15 cellular contexts compared by ENCODE assay signal in genomic region chr12:86334071-86334470, GRCh38.
DNase-seq lines count a peak whose midpoint lies in the region; TF ChIP-seq lines count a peak whose summit lies in the region.
"Had no signal": no experiment of that assay in that cellular context is flagged by ENCODE, and none has a peak within 500 bp of the region (broad histone marks: within the 10 kb centered on the region; RNA-seq: fewer than 3 reads in every experiment).

No MANE protein-coding gene starts in this region.

- no peak overlapping the region for H3K4ac ChIP-seq in H9 (ENCODE audit: low read depth, low read length)

- H2BK120ac ChIP-seq in H9 (ENCODE audit: low read depth, low read length, poor library complexity, severe bottlenecking), result no peak overlapping the region

- H2BK5ac ChIP-seq in H9 (ENCODE audit: insufficient read length, low read length), result no peak overlapping the region

- H4K5ac ChIP-seq in H9 (ENCODE audit: insufficient read length, low read depth, low read length), result no peak overlapping the region

- H3K56ac ChIP-seq in H9 (ENCODE audit: insufficient read length, low read depth, low read length), result no peak overlapping the region

- no peaks in the 10 kb centered on the region for H3K27me3 ChIP-seq in H9 (ENCODE audit: insufficient read depth, low read length)
- no peaks in the 10 kb centered on the region for H3K27me3 ChIP-seq in HUES64 (ENCODE audit: insufficient read depth, low read length)
- H3K27me3 ChIP-seq in endodermal cell (ENCODE audit: control insufficient read depth, insufficient read depth, low read length, poor library complexity, severe bottlenecking), result no peaks in the 10 kb centered on the region
- H3K27me3 ChIP-seq in iPS-20b (ENCODE audit: insufficient read depth, low read length), result no peaks in the 10 kb centered on the region
- H3K27me3 ChIP-seq in osteoblast (ENCODE audit: insufficient read depth, low read length), result no peaks in the 10 kb centered on the region

- H3T11ph ChIP-seq in H9 (ENCODE audit: low read length), result no peak overlapping the region

- H3K9me3 ChIP-seq in H9 (ENCODE audit: control insufficient read depth, low read depth, low read length) (no peaks in the 10 kb centered on the region), HUES64 (ENCODE audit: insufficient read depth, low read depth, low read length) (no peaks in the 10 kb centered on the region), endodermal cell (ENCODE audit: control insufficient read depth, low read length) (no peaks in the 10 kb centered on the region), iPS-20b (ENCODE audit: insufficient read depth, low read depth, low read length) (no peaks in the 10 kb centered on the region), osteoblast (ENCODE audit: low read depth, low read length) (no peaks in the 10 kb centered on the region)

- no peaks in the 10 kb centered on the region for H3K36me3 ChIP-seq in HUES64 (ENCODE audit: insufficient read depth, low read length)
- no peaks in the 10 kb centered on the region for H3K36me3 ChIP-seq in endodermal cell (ENCODE audit: control insufficient read depth, insufficient read depth, low read length)
- no peaks in the 10 kb centered on the region for H3K36me3 ChIP-seq in iPS-20b (ENCODE audit: insufficient read depth, low read depth, low read length)
- H3K36me3 ChIP-seq in osteoblast (ENCODE audit: insufficient read depth, low read length), result no peaks in the 10 kb centered on the region

- H3K18ac ChIP-seq in H9 (ENCODE audit: insufficient read length, low read depth, low read length), result no peak overlapping the region

- H3K79me1 ChIP-seq in H9 (ENCODE audit: insufficient read depth, low read depth, low read length, poor library complexity, severe bottlenecking), result no peaks in the 10 kb centered on the region

- no peaks in the 10 kb centered on the region for H3K27me3 Mint-ChIP-seq in H9 (ENCODE audit: low read depth)
- no peaks in the 10 kb centered on the region for H3K27me3 Mint-ChIP-seq in endodermal cell (ENCODE audit: insufficient read depth)
- H3K27me3 Mint-ChIP-seq in progenitor cell of endocrine pancreas, result no peaks in the 10 kb centered on the region
- H3K27me3 Mint-ChIP-seq: B cell; CD4-positive, alpha-beta T cell had no signal

- WGBS in H9 (ENCODE audit: extremely low coverage, insufficient read length, low lambda C conversion rate), result no CpG with 5 or more reads among the region's 1 CpG
- WGBS in HUES64, result no CpG with 5 or more reads among the region's 1 CpG
- 60% methylated on average over 1 of the region's 1 CpG; no CpG with 5 or more reads in 1 of the 2 experiments for WGBS in endodermal cell (ENCODE audit: insufficient coverage in 1 of 2, insufficient read length in 1 of 2), 2 experiments

- H3K4me2 ChIP-seq in H9 (ENCODE audit: insufficient read depth, insufficient read length, low read length) (peak overlapping the region; percentile 60), osteoblast (ENCODE audit: insufficient read depth, low read length) (no peak overlapping the region)

- no peaks in the 10 kb centered on the region for H3K79me2 ChIP-seq in H9 (ENCODE audit: insufficient read depth, low read length)
- H3K79me2 ChIP-seq in osteoblast (ENCODE audit: insufficient read depth, low read length), result no peaks in the 10 kb centered on the region

- peaks cover 9% of the 10 kb centered on the region; the same call in 1 of the 2 replicates for H3K4me1 ChIP-seq in H9 (ENCODE audit: insufficient read depth, low read length)
- H3K4me1 ChIP-seq in HUES64 (ENCODE audit: insufficient read depth, low read length), result peaks cover 53% of the 10 kb centered on the region
- peaks cover 17% of the 10 kb centered on the region for H3K4me1 ChIP-seq in endodermal cell (ENCODE audit: control insufficient read depth, insufficient read depth, low read length)
- H3K4me1 ChIP-seq in iPS-20b (ENCODE audit: insufficient read depth, low read length), result peaks cover 46% of the 10 kb centered on the region
- no peaks in the 10 kb centered on the region for H3K4me1 ChIP-seq in osteoblast (ENCODE audit: insufficient read depth, low read length)

- H2BK15ac ChIP-seq in H9 (ENCODE audit: low read depth, low read length), result no peak overlapping the region

- H4K91ac ChIP-seq in H9 (ENCODE audit: insufficient read length, low read depth, low read length), result no peak overlapping the region

- H2AK5ac ChIP-seq in H9 (ENCODE audit: insufficient read length, low read length), result no peak overlapping the region

- H3K27ac Mint-ChIP-seq in H9, result peak overlapping the region; percentile 1 to 94 (median 42); a peak in 4 of 7 replicates
- H3K27ac Mint-ChIP-seq in endodermal cell, result no peak overlapping the region
- no peak overlapping the region for H3K27ac Mint-ChIP-seq in progenitor cell of endocrine pancreas
- H3K27ac Mint-ChIP-seq: B cell; CD4-positive, alpha-beta T cell; HFFc6 had no signal

- H2AFZ ChIP-seq in H9 (ENCODE audit: low read length), result no peak overlapping the region
- no peak overlapping the region for H2AFZ ChIP-seq in osteoblast (ENCODE audit: low read length)

- H4K8ac ChIP-seq in H9 (replicated peaks; ENCODE audit: insufficient read length, low read depth, low read length), result no peak overlapping the region

- H3K14ac ChIP-seq in H9 (ENCODE audit: insufficient read depth, low read length), result no peak overlapping the region

- no peak overlapping the region for H2BK12ac ChIP-seq in H9 (ENCODE audit: insufficient read length, low read depth, low read length)

- H3K23me2 ChIP-seq in H9 (ENCODE audit: insufficient read length, low read depth, low read length, poor library complexity, severe bottlenecking), result no peaks in the 10 kb centered on the region

- H3K23ac ChIP-seq in H9 (ENCODE audit: insufficient read length, low read depth, low read length), result no peak overlapping the region

- H3K36me3 Mint-ChIP-seq in H9 (ENCODE audit: insufficient read depth in 1 of 3, low read depth in 3 of 3), result peaks cover 0 to 4% (median 0%) of the 10 kb centered on the region in 3 experiments; a peak in 1 of 7 replicates
- no peaks in the 10 kb centered on the region for H3K36me3 Mint-ChIP-seq in endodermal cell (ENCODE audit: low read depth)
- H3K36me3 Mint-ChIP-seq in progenitor cell of endocrine pancreas (ENCODE audit: insufficient read depth), result no peaks in the 10 kb centered on the region

- no peaks in the 10 kb centered on the region for H3K9me3 Mint-ChIP-seq in H9
- H3K9me3 Mint-ChIP-seq in endodermal cell, result no peaks in the 10 kb centered on the region
- no peaks in the 10 kb centered on the region for H3K9me3 Mint-ChIP-seq in progenitor cell of endocrine pancreas (ENCODE audit: low read depth)
- H3K9me3 Mint-ChIP-seq: CD4-positive, alpha-beta T cell had no signal

- no peak overlapping the region for H2BK20ac ChIP-seq in H9 (ENCODE audit: low read depth, low read length, poor library complexity, severe bottlenecking)

- no peak overlapping the region for H3K27ac ChIP-seq in H9 (ENCODE audit: insufficient read length, low read depth, low read length)
- peak overlapping the region; percentile 74; the same call in 1 of the 2 replicates for H3K27ac ChIP-seq in HUES64 (ENCODE audit: low read depth, low read length)
- no peak overlapping the region for H3K27ac ChIP-seq in endodermal cell (ENCODE audit: low read depth, low read length)
- H3K27ac ChIP-seq in iPS-20b (ENCODE audit: low read length), result peak overlapping the region; percentile 40
- no peak overlapping the region for H3K27ac ChIP-seq in osteoblast (ENCODE audit: low read depth, low read length)

- peaks cover 50 to 57% of the 10 kb centered on the region in 2 experiments for H3K4me1 Mint-ChIP-seq in H9
- H3K4me1 Mint-ChIP-seq in endodermal cell, result peaks cover 22% of the 10 kb centered on the region
- H3K4me1 Mint-ChIP-seq in progenitor cell of endocrine pancreas (ENCODE audit: low read depth), result peaks cover 8% of the 10 kb centered on the region
- H3K4me1 Mint-ChIP-seq: B cell had no signal

- TF ChIP-seq CTCF in H9 (conservative IDR thresholded peaks at IDR 0.05), result no peak
- no peak for TF ChIP-seq CTCF in endodermal cell (conservative IDR thresholded peaks at IDR 0.05)
- TF ChIP-seq CTCF in osteoblast (IDR thresholded peaks at IDR 0.05; ENCODE audit: extremely low read depth, low read depth, low read length), result no peak
- no peak for TF ChIP-seq CTCF in progenitor cell of endocrine pancreas (IDR thresholded peaks at IDR 0.05; ENCODE audit: unreplicated experiment)

- H3K4me3 Mint-ChIP-seq in H9, result peak overlapping the region; percentile 55 to 84
- H3K4me3 Mint-ChIP-seq in endodermal cell, result peak overlapping the region; percentile 37
- H3K4me3 Mint-ChIP-seq in progenitor cell of endocrine pancreas (ENCODE audit: low read depth), result no peak overlapping the region
- H3K4me3 Mint-ChIP-seq: B cell; CD4-positive, alpha-beta T cell; HFFc6 had no signal

- H3K9ac ChIP-seq in H9 (ENCODE audit: extremely low read depth, insufficient read length, low read length) (no peak overlapping the region), HUES64 (ENCODE audit: low read depth, low read length) (no peak overlapping the region), endodermal cell (ENCODE audit: extremely low read depth, low read length, poor library complexity, severe bottlenecking) (no peak overlapping the region), iPS-20b (ENCODE audit: low read depth, low read length) (peak overlapping the region; percentile 50; the same call in 1 of the 2 replicates)

- H3K4me3 ChIP-seq in HUES64 (ENCODE audit: low read length), result peak overlapping the region; percentile 45
- no peak overlapping the region for H3K4me3 ChIP-seq in endodermal cell (ENCODE audit: low read length)
- H3K4me3 ChIP-seq in iPS-20b (ENCODE audit: low read length), result peak overlapping the region; percentile 68
- no peak overlapping the region for H3K4me3 ChIP-seq in osteoblast (ENCODE audit: insufficient read depth, low read length)
- H3K4me3 ChIP-seq: GM12878 had no signal

- H4K20me1 ChIP-seq in H9 (ENCODE audit: control insufficient read depth, insufficient read depth, insufficient read length) (no peaks in the 10 kb centered on the region), osteoblast (ENCODE audit: insufficient read depth, low read length) (no peaks in the 10 kb centered on the region)

- DNase-seq in H9, result no peak
- no peak for DNase-seq in endodermal cell
- DNase-seq in osteoblast (ENCODE audit: insufficient read length, low spot score, missing footprints), result no peak
- DNase-seq in progenitor cell of endocrine pancreas (ENCODE audit: low spot score, unreplicated experiment), result no peak
- no peak for DNase-seq in SK-N-DZ (ENCODE audit: low spot score)
- DNase-seq: C1 segment of cervical spinal cord; CD4-positive, alpha-beta T cell; DMS79; HCEC 1CT; HFFc6; IMR-90 had no signal

Comparison
In these comparisons a context has a peak if more than half of its experiments do, and no peak if none do; other contexts are left out.
1. H3K27ac ChIP-seq: peak in HUES64 (single experiment) and iPS-20b (single experiment); none in H9 (single experiment), endodermal cell (single experiment) and osteoblast (single experiment).
2. H3K27ac Mint-ChIP-seq: peak in H9 (3 of 3); none in endodermal cell (single experiment) and progenitor cell of endocrine pancreas (single experiment).
3. H3K4me3 ChIP-seq: peak in HUES64 (single experiment) and iPS-20b (single experiment); none in endodermal cell (single experiment) and osteoblast (single experiment).